21 cellular contexts compared by ENCODE assay signal in genomic region chr6:150149146-150149545, GRCh38. TPM values are rescaled to one million over a fixed set of nuclear protein-coding genes. Genes with fewer than 3 reads are reported as not detected.
DNase-seq lines count a peak whose midpoint lies in the region; ATAC-seq, FAIRE-seq and TF ChIP-seq lines count a peak whose summit lies in the region.
"Had no signal": no experiment of that assay in that cellular context is flagged by ENCODE, and none has a peak within 500 bp of the region (broad histone marks: within the 10 kb centered on the region; RNA-seq: fewer than 3 reads in every experiment).

No MANE protein-coding gene starts in this region.

- no peak overlapping the region for H3K14ac ChIP-seq in neuronal stem cell (ENCODE audit: low read length)

- H3K18ac ChIP-seq in neuronal stem cell (ENCODE audit: low read length), result no peak overlapping the region

- H3K36me3 ChIP-seq in K562 (ENCODE audit: control insufficient read depth, insufficient read depth, low read length), result no peaks in the 10 kb centered on the region; the same call in 2 of the 3 replicates
- peaks cover 0 to 3% of the 10 kb centered on the region in 2 donors for H3K36me3 ChIP-seq in neuronal stem cell (replicated peaks in 1 of 2; ENCODE audit: control insufficient read depth in 2 of 2, insufficient read depth in 2 of 2, low read length in 2 of 2)

- H4K20me1 ChIP-seq in K562 (replicated peaks; ENCODE audit: control insufficient read depth, insufficient read depth, low read length), result no peaks in the 10 kb centered on the region

- no peak for TF ChIP-seq EP300 in K562 (IDR thresholded peaks at IDR 0.05; ENCODE audit: low read length)

- no peak for FAIRE-seq in K562 (lab: Jason Lieb, UNC)
- FAIRE-seq: GM12891, GM18507 had no signal

- H2BK15ac ChIP-seq in neuronal stem cell (ENCODE audit: low read length), result no peak overlapping the region

- in situ Hi-C loops in K562 (cut with MboI), result no loop called here

- H3K4me2 ChIP-seq in K562 (ENCODE audit: insufficient read depth, low read length) (no peak overlapping the region), neuronal stem cell (ENCODE audit: insufficient read depth, low read length, poor library complexity, severe bottlenecking) (no peak overlapping the region)

- peak; percentile 2 for DNase-seq in activated CD8-positive, alpha-beta memory T cell treated with anti-CD3 and anti-CD28 coated beads, Interleukin-2, amount 50 U/mL, for 48 hours
- DNase-seq in activated CD8-positive, alpha-beta memory T cell treated with anti-CD3 and anti-CD28 coated beads for 24 hours, result no peak
- no peak for DNase-seq in K562 (ENCODE audit: extremely low read depth in 1 of 4, low spot score in 3 of 4)
- DNase-seq in neuronal stem cell (ENCODE audit: low spot score), result peak; percentile 29
- no peak for DNase-seq in stimulated activated CD4-positive, alpha-beta T cell treated with anti-CD3 and anti-CD28 coated beads, Interleukin-4, amount 100 ng/mL, for 1 hour
- DNase-seq in Right ventricle myocardium inferior (ENCODE audit: missing footprints), result no peak
- DNase-seq: 8988T, GF-D8, GM23248, NCI-H1105 treated with DMSO at 0.1 percent for 48 hours, NCI-H1930, NCI-H2171, NCI-H446 treated with DMSO at 0.1 percent for 48 hours, NCI-H748 treated with DMSO at 0.1 percent for 48 hours, Right ventricle myocardium superior had no signal

- H4K8ac ChIP-seq in neuronal stem cell (ENCODE audit: low read depth, low read length), result no peak overlapping the region

- no peak overlapping the region for H2AK5ac ChIP-seq in neuronal stem cell (ENCODE audit: low read depth, low read length)

- no peak overlapping the region; the same call in 2 of the 3 replicates for H3K27ac ChIP-seq in K562 (ENCODE audit: extremely low read depth, low read depth, low read length)
- no peak overlapping the region for H3K27ac ChIP-seq in neuronal stem cell (replicated peaks; ENCODE audit: low read length)
- H3K27ac ChIP-seq: GM23248 had no signal

- no peak overlapping the region for H3K4me3 ChIP-seq in K562
- H3K4me3 ChIP-seq in neuronal stem cell (ENCODE audit: low read length in 2 of 2), result no peak overlapping the region
- H3K4me3 ChIP-seq: GM23248 had no signal

- no peak overlapping the region for H3K4ac ChIP-seq in neuronal stem cell (ENCODE audit: low read length)

- TF ChIP-seq CTCF in K562 (IDR thresholded peaks at IDR 0.05 in 2 of 3, conservative IDR thresholded peaks at IDR 0.05 in 1 of 3; ENCODE audit: insufficient read depth in 2 of 3, low read depth in 1 of 3, low read length in 3 of 3), result no peak

- H3K27me3 ChIP-seq in K562 (ENCODE audit: control insufficient read depth in 2 of 2, insufficient read depth in 2 of 2, low read length in 2 of 2), result no peaks in the 10 kb centered on the region
- peaks cover 0 to 9% (median 0%) of the 10 kb centered on the region in 3 experiments for H3K27me3 ChIP-seq in neuronal stem cell (ENCODE audit: control insufficient read depth in 3 of 3, insufficient read depth in 3 of 3, low read depth in 1 of 3, low read length in 3 of 3)

- H3K9me1 ChIP-seq in K562 (ENCODE audit: control insufficient read depth, insufficient read depth, low read length), result no peaks in the 10 kb centered on the region

- no peak overlapping the region for H3K23ac ChIP-seq in neuronal stem cell (ENCODE audit: low read depth, low read length, poor library complexity)

- H2BK12ac ChIP-seq in neuronal stem cell (ENCODE audit: low read length), result no peak overlapping the region

- TF ChIP-seq RAD21 in K562 (CRISPR knock-in tag; conservative IDR thresholded peaks at IDR 0.05 in 1 of 2, IDR thresholded peaks at IDR 0.05 in 1 of 2), result no peak

- H3K9ac ChIP-seq in K562 (ENCODE audit: insufficient read depth in 1 of 2, low read depth in 2 of 2, low read length in 2 of 2) (no peak overlapping the region), neuronal stem cell (ENCODE audit: low read depth, low read length, poor library complexity) (no peak overlapping the region)
- H3K9ac ChIP-seq: GM23248 had no signal

- CTCF ChIA-PET in K562 (lab: Yijun Ruan, JAX; ENCODE audit: low intra/inter-chr PET ratio), result no interaction called here

- H3K79me2 ChIP-seq in K562 (ENCODE audit: control insufficient read depth, insufficient read depth, low read length), result peaks cover 74% of the 10 kb centered on the region

- no peak overlapping the region for H2BK5ac ChIP-seq in neuronal stem cell (ENCODE audit: low read length)

- TF ChIP-seq POLR2A in K562 (conservative IDR thresholded peaks at IDR 0.05), result no peak

- H3K79me1 ChIP-seq in neuronal stem cell (ENCODE audit: low read depth, low read length), result no peaks in the 10 kb centered on the region

- intact Hi-C loops in K562 (cut with micrococcal nuclease), result no loop called here
- intact Hi-C loops in Right ventricle myocardium inferior (cut with DNase I), result loop anchor here (5.0 kb wide), 1 partner anchor 103 kb away; no protein-coding TSS in a partner anchor

- peaks cover 37 to 70% of the 10 kb centered on the region in 2 experiments for H3K4me1 ChIP-seq in K562 (replicated peaks in 1 of 2; ENCODE audit: control insufficient read depth in 2 of 2, insufficient read depth in 2 of 2, low read length in 2 of 2)
- peaks cover 17 to 19% of the 10 kb centered on the region in 2 donors for H3K4me1 ChIP-seq in neuronal stem cell (ENCODE audit: control insufficient read depth in 2 of 2, insufficient read depth in 1 of 2, low read depth in 1 of 2, low read length in 2 of 2)

- no peak overlapping the region for H2BK120ac ChIP-seq in neuronal stem cell (ENCODE audit: low read depth, low read length)

- H2AFZ ChIP-seq in K562 (ENCODE audit: low read depth, low read length) (no peak overlapping the region), neuronal stem cell (ENCODE audit: low read length) (no peak overlapping the region)
- H2AFZ ChIP-seq: GM23248 had no signal

- no TSS peak for BruUV-seq in K562 (replicated peaks; lab: Mats Ljungman, UMichigan)

- WGBS in K562 (ENCODE audit: insufficient coverage, low coverage, missing lambda C conversion rate), result 78% methylated on average over 6 of the region's 6 CpGs
- WGBS in neuronal stem cell (ENCODE audit: extremely low coverage in 2 of 2, insufficient read length in 2 of 2, insufficient replicate concordance in 1 of 2), 2 donors, result no CpG with 5 or more reads among the region's 6 CpGs

- no peaks in the 10 kb centered on the region for H3K9me3 ChIP-seq in K562 (replicated peaks; ENCODE audit: control insufficient read depth, insufficient read depth, low read depth, low read length)
- H3K9me3 ChIP-seq in neuronal stem cell (replicated peaks in 1 of 2; ENCODE audit: control insufficient read depth in 2 of 2, insufficient read depth in 1 of 2, low read depth in 1 of 2, low read length in 2 of 2), result no peaks in the 10 kb centered on the region

- no peak for ATAC-seq in K562
- no peak for ATAC-seq in HG02588 (IDR thresholded peaks at IDR 0.05; ENCODE audit: unreplicated experiment)
- no peak for ATAC-seq in SK-N-SH treated with all-trans-retinoic acid at 6 μM for 48 hours
- ATAC-seq in Right ventricle myocardium inferior, result no peak
- ATAC-seq: HCT116, Panc1 had no signal

- H4K91ac ChIP-seq in neuronal stem cell (ENCODE audit: low read depth, low read length, poor library complexity), result no peak overlapping the region

- POLR2A ChIA-PET in K562 (lab: Yijun Ruan, JAX), result interaction anchor here (0.7 kb wide), 1 partner anchor 30 kb away, joined by 3 read pairs; no protein-coding TSS in a partner anchor

TF ChIP-seq in SK-N-SH treated with all-trans-retinoic acid at 6 μM for 48 hours, 23 proteins besides CTCF, POLR2A, EP300 and RAD21 (continues in another document):
- TF ChIP-seq RARB (CRISPR knock-in tag; IDR thresholded peaks at IDR 0.05), result no peak
- TF ChIP-seq PATZ1 (CRISPR knock-in tag; IDR thresholded peaks at IDR 0.05; ENCODE audit: borderline replicate concordance), result no peak
- TF ChIP-seq ESRRG (CRISPR knock-in tag; IDR thresholded peaks at IDR 0.05), result no peak
- TF ChIP-seq BACH2 (CRISPR knock-in tag; IDR thresholded peaks at IDR 0.05; ENCODE audit: borderline replicate concordance), result no peak
- no peak for TF ChIP-seq ISL1 (CRISPR knock-in tag; IDR thresholded peaks at IDR 0.05)
- TF ChIP-seq GLIS3 (CRISPR knock-in tag; IDR thresholded peaks at IDR 0.05), result no peak
- no peak for TF ChIP-seq ZC3H10 (CRISPR knock-in tag; IDR thresholded peaks at IDR 0.05)

RNA-seq across cellular contexts. Expression of gene PPP1R14C, which starts 6.3 kb away (rescaled TPM):
- 4.2 and 9.2 TPM in 2 replicates for total RNA-seq in K562 (2011; cell fraction: chromatin; rRNA removed; ENCODE audit: low replicate concordance)
- 3.2 and 3.8 TPM in 2 replicates for total RNA-seq in K562 (2011; cell fraction: nucleolus; rRNA removed)
- 9.5 and 13.9 TPM in 2 replicates for total RNA-seq in K562 (2011; cell fraction: nucleoplasm; rRNA removed)
- 10.1 and 11.6 TPM in 2 replicates for total RNA-seq in K562 (2014; rRNA removed)
- total RNA-seq in K562 (2014; rRNA removed; fragmentation: Illumina TruSeq; extraction: Trizol), result 13.0 and 15.7 TPM in 2 replicates
- total RNA-seq in K562 (2015; rRNA removed; fragmentation: Illumina TruSeq; extraction: Trizol), result 3.8 and 4.5 TPM in 2 replicates
- 14.1 and 15.6 TPM in 2 replicates for total RNA-seq in K562 (2021)
- polyA plus RNA-seq in K562 (2011; rRNA removed), result 16.6 and 21.9 TPM in 2 replicates
- polyA plus RNA-seq in K562 (2011; cell fraction: cytosol; rRNA removed), result 6.1 and 15.7 TPM in 2 replicates
- polyA plus RNA-seq in K562 (2011; cell fraction: nucleus; rRNA removed), result 3.4 and 8.0 TPM in 2 replicates
- polyA plus RNA-seq in K562 (2012), result 7.3 and 8.7 TPM in 2 replicates
- 11.9 and 12.2 TPM in 2 replicates for polyA plus RNA-seq in K562 (2014; fragmentation: Illumina TruSeq; extraction: Trizol)
- polyA plus RNA-seq in K562 (2014; fragmentation: Nextera tagmentation; extraction: Ambion mirVana), result 10 to 100 TPM in 1 of 2 experiments, 1 to 10 TPM in 1; 8.1 to 14.5 TPM
- 9.7 and 11.7 TPM in 2 replicates for polyA plus RNA-seq in K562 (2014; rRNA removed)
- 13.8 and 22.7 TPM in 2 replicates for polyA minus RNA-seq in K562 (2011; rRNA and poly(A)+ RNA removed)
- polyA minus RNA-seq in K562 (2011; cell fraction: cytosol; rRNA and poly(A)+ RNA removed), result 5.2 and 5.3 TPM in 2 replicates
- 2.8 and 5.3 TPM in 2 replicates for polyA minus RNA-seq in K562 (2011; cell fraction: nucleus; rRNA and poly(A)+ RNA removed)
- polyA plus RNA-seq in neuronal stem cell (2013, experiment 1 of 2), result 0.63 TPM
- polyA plus RNA-seq in neuronal stem cell (2013, experiment 2 of 2), result 0.79 TPM
- 129 TPM for total RNA-seq in Right ventricle myocardium inferior

Comparison
In these comparisons a context has a peak if more than half of its experiments do, and no peak if none do; other contexts are left out.
1. DNase-seq: peak in activated CD8-positive, alpha-beta memory T cell treated with anti-CD3 and anti-CD28 coated beads, Interleukin-2, amount 50 U/mL, for 48 hours (single experiment) and neuronal stem cell (single experiment); none in activated CD8-positive, alpha-beta memory T cell treated with anti-CD3 and anti-CD28 coated beads for 24 hours (single experiment), K562 (0 of 4), stimulated activated CD4-positive, alpha-beta T cell treated with anti-CD3 and anti-CD28 coated beads, Interleukin-4, amount 100 ng/mL, for 1 hour (single experiment) and Right ventricle myocardium inferior (single experiment).